20 cellular contexts compared by ENCODE assay signal in the genomic region with DNA sequence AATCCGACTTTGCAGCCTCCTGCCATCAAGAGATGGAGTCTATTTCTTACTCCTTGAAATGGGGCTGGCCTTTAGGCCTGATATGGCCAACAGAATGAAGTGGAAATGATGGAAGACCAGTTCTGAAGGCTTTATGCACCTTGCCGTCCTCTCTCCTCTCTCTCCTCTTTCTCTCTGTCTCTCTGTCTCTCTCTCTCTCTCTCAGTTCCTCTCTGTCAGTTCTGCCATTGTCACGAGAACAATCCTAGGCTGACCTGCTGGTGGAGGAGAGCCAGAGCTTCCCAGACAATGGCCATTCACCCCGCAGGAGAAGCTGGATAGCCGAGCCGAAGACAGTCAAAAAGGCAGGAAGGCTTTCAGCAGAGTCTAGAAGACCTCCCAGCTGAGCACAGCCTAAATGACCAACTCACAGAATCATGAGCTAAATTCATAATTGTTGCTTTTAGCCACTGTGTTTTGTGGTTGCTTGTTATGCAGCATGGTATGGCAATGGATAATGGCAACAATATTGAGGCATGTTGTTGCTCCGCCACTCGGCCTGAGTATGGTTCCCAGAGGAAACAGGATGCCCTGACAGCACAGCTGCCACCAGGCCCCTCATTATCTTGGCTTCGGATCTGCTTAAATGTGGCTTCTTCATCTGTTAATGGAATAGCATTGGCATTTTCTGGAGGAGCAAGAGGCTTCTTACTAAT. TPM values are rescaled to one million over a fixed set of nuclear protein-coding genes. Genes with fewer than 3 reads are reported as not detected.
DNase-seq lines count a peak whose midpoint lies in the region; ATAC-seq and TF ChIP-seq lines count a peak whose summit lies in the region.
"Had no signal": no experiment of that assay in that cellular context is flagged by ENCODE, and none has a peak within 500 bp of the region (broad histone marks: within the 10 kb centered on the region; RNA-seq: fewer than 3 reads in every experiment).

No MANE protein-coding gene starts in this region.

- intact Hi-C loops in upper lobe of right lung (cut with DNase I) = no loop called here

- no peak overlapping the region for H3K4me3 ChIP-seq in upper lobe of right lung
- H3K4me3 ChIP-seq: GM23338 had no signal

- peak; percentile 38 for DNase-seq in NCI-H2171 treated with DMSO at 0.1 percent for 48 hours (lab: John Stamatoyannopoulos, UW)
- DNase-seq in NCI-H2171 (lab: John Stamatoyannopoulos, UW) = no peak
- peak; percentile 29 for DNase-seq in SK-N-DZ (ENCODE audit: low spot score)
- peak; percentile 63 for DNase-seq in globus pallidus (ENCODE audit: low spot score)
- peak; percentile 77 for DNase-seq in pons (ENCODE audit: low spot score)
- no peak for DNase-seq in NCI-H2081 (lab: John Stamatoyannopoulos, UW)
- no peak for DNase-seq in activated CD4-positive, alpha-beta T cell treated with anti-CD3 and anti-CD28 coated beads, Interleukin-2, amount 50 U/mL, for 1 hour
- no peak for DNase-seq in upper lobe of right lung
- DNase-seq: AML-193, GDM1, NCI-H1092 treated with DMSO at 0.1 percent for 48 hours, NCI-H146, NCI-H2029 treated with DMSO at 0.1 percent for 48 hours, NCI-H774 had no signal

- no peaks in the 10 kb centered on the region for H3K27me3 ChIP-seq in upper lobe of right lung

- TF ChIP-seq CTCF in upper lobe of right lung (IDR thresholded peaks at IDR 0.05) = no peak

- no peak for ATAC-seq in upper lobe of right lung
- ATAC-seq: GM23338, Right ventricle myocardium inferior had no signal

- H3K9me3 ChIP-seq in upper lobe of right lung = no peaks in the 10 kb centered on the region

- H3K4me1 ChIP-seq in upper lobe of right lung = no peaks in the 10 kb centered on the region

- no peaks in the 10 kb centered on the region for H3K36me3 ChIP-seq in upper lobe of right lung

- no peak overlapping the region for H3K27ac ChIP-seq in upper lobe of right lung
- H3K27ac ChIP-seq: 22Rv1 had no signal

RNA-seq across cellular contexts. Expression of a gene that starts 35.5 kb away (rescaled TPM):
- polyA plus RNA-seq in SK-N-DZ (2014; cell fraction: cytosol; rRNA removed) = not detected in 2 replicates
- 0.09 TPM in 1 of 2 replicates, not detected in the other for polyA plus RNA-seq in SK-N-DZ (2014; cell fraction: nucleus; rRNA removed)
- total RNA-seq in upper lobe of right lung = not detected
- total RNA-seq: Daoy, GM23338, NCI-H460, OCI-LY7, Right ventricle myocardium inferior had no signal
- polyA plus RNA-seq: GM23338 had no signal

Comparison
In these comparisons a context has a peak if more than half of its experiments do, and no peak if none do; other contexts are left out.
1. DNase-seq: peak in NCI-H2171 treated with DMSO at 0.1 percent for 48 hours (single experiment), SK-N-DZ (single experiment), globus pallidus (single experiment) and pons (single experiment); none in NCI-H2171 (single experiment), NCI-H2081 (0 of 2), activated CD4-positive, alpha-beta T cell treated with anti-CD3 and anti-CD28 coated beads, Interleukin-2, amount 50 U/mL, for 1 hour (single experiment) and upper lobe of right lung (single experiment).